18 cellular contexts compared by ENCODE assay signal in genomic region chr7:28484276-28484675, GRCh38.
DNase-seq lines count a peak whose midpoint lies in the region; TF ChIP-seq lines count a peak whose summit lies in the region.
"Had no signal": no experiment of that assay in that cellular context is flagged by ENCODE, and none has a peak within 500 bp of the region (broad histone marks: within the 10 kb centered on the region; RNA-seq: fewer than 3 reads in every experiment).

No MANE protein-coding gene starts in this region.

- no peak overlapping the region for H3K4me3 ChIP-seq in astrocyte of the spinal cord (ENCODE audit: low read depth, low read length)
- no peak overlapping the region for H3K4me3 ChIP-seq in osteoblast (ENCODE audit: insufficient read depth, low read length)
- H3K4me3 ChIP-seq in HAP-1: no peak overlapping the region
- H3K4me3 ChIP-seq in ascending aorta: no peak overlapping the region
- no peak overlapping the region for H3K4me3 ChIP-seq in effector memory CD4-positive, alpha-beta T cell (ENCODE audit: insufficient read depth, low read depth, low read length, poor library complexity, severe bottlenecking)
- H3K4me3 ChIP-seq: BLaER1 treated with 17β-estradiol and CSF1 and Interleukin-3, amounts not matched to agents 10 nM and 100 nM had no signal

- intact Hi-C loops in ascending aorta (cut with DNase I): no loop called here

- H3K27ac ChIP-seq in osteoblast (ENCODE audit: low read depth, low read length) (peak overlapping the region; percentile 94), ascending aorta (no peak overlapping the region)
- H3K27ac ChIP-seq in effector memory CD4-positive, alpha-beta T cell (ENCODE audit: insufficient read depth, low read length, poor library complexity, severe bottlenecking): no peak overlapping the region

- H3K9me3 ChIP-seq in osteoblast (ENCODE audit: low read depth, low read length): no peaks in the 10 kb centered on the region
- no peaks in the 10 kb centered on the region for H3K9me3 ChIP-seq in HAP-1
- no peaks in the 10 kb centered on the region for H3K9me3 ChIP-seq in ascending aorta
- no peaks in the 10 kb centered on the region for H3K9me3 ChIP-seq in effector memory CD4-positive, alpha-beta T cell (ENCODE audit: control insufficient read depth, low read length)

- no peaks in the 10 kb centered on the region for H3K79me2 ChIP-seq in osteoblast (ENCODE audit: insufficient read depth, low read length)

- in situ Hi-C loops in astrocyte of the spinal cord (cut with HindIII; ENCODE audit: low sequenced_read_pairs) (no loop called here), HAP-1 (cut with MboI; ENCODE audit: low sequenced_read_pairs) (no loop called here)

- H3K4me2 ChIP-seq in osteoblast (ENCODE audit: insufficient read depth, low read length): peak overlapping the region; percentile 51

- no peak overlapping the region for H2AFZ ChIP-seq in osteoblast (ENCODE audit: low read length)

- H3K4me1 ChIP-seq in osteoblast (ENCODE audit: insufficient read depth, low read length) (peaks cover 56% of the 10 kb centered on the region), HAP-1 (peaks cover 14% of the 10 kb centered on the region), ascending aorta (no peaks in the 10 kb centered on the region)
- no peaks in the 10 kb centered on the region for H3K4me1 ChIP-seq in effector memory CD4-positive, alpha-beta T cell (ENCODE audit: control insufficient read depth, insufficient read depth, low read length, poor library complexity, severe bottlenecking)

- H4K20me1 ChIP-seq in osteoblast (ENCODE audit: insufficient read depth, low read length): no peaks in the 10 kb centered on the region
- H4K20me1 ChIP-seq: BLaER1 treated with 17β-estradiol and CSF1 and Interleukin-3, amounts not matched to agents 10 nM and 100 nM had no signal

- H3K36me3 ChIP-seq in osteoblast (ENCODE audit: insufficient read depth, low read length) (no peaks in the 10 kb centered on the region), HAP-1 (replicated peaks) (no peaks in the 10 kb centered on the region), ascending aorta (no peaks in the 10 kb centered on the region)
- no peaks in the 10 kb centered on the region for H3K36me3 ChIP-seq in effector memory CD4-positive, alpha-beta T cell (ENCODE audit: control insufficient read depth, insufficient read depth, low read length)
- H3K36me3 ChIP-seq: BLaER1 treated with 17β-estradiol and CSF1 and Interleukin-3, amounts not matched to agents 10 nM and 100 nM had no signal

- H3K27me3 ChIP-seq in osteoblast (ENCODE audit: insufficient read depth, low read length): no peaks in the 10 kb centered on the region
- peaks cover 3% of the 10 kb centered on the region; the same call in 1 of the 2 replicates for H3K27me3 ChIP-seq in HAP-1 (ENCODE audit: low read depth)
- no peaks in the 10 kb centered on the region for H3K27me3 ChIP-seq in ascending aorta
- H3K27me3 ChIP-seq in effector memory CD4-positive, alpha-beta T cell (replicated peaks; ENCODE audit: control insufficient read depth, insufficient read depth, low read length, poor library complexity, severe bottlenecking): no peaks in the 10 kb centered on the region
- H3K27me3 ChIP-seq: BLaER1 treated with 17β-estradiol and CSF1 and Interleukin-3, amounts not matched to agents 10 nM and 100 nM had no signal

- TF ChIP-seq CTCF in astrocyte of the spinal cord (IDR thresholded peaks at IDR 0.05; ENCODE audit: low read depth, low read length) (no peak), osteoblast (IDR thresholded peaks at IDR 0.05; ENCODE audit: extremely low read depth, low read depth, low read length) (no peak), ascending aorta (IDR thresholded peaks at IDR 0.05) (no peak)

- peak; percentile 13 for DNase-seq in AG20443 (ENCODE audit: low spot score)
- peak; percentile 8 for DNase-seq in LHCN-M2 (ENCODE audit: low read depth)
- DNase-seq in astrocyte of the spinal cord (ENCODE audit: low read depth, low spot score): peak; percentile 17
- no peak for DNase-seq in osteoblast (ENCODE audit: insufficient read length, low spot score, missing footprints)
- DNase-seq in HAP-1 (ENCODE audit: low spot score in 2 of 2): no peak
- no peak for DNase-seq in cerebellar cortex (ENCODE audit: low spot score)
- DNase-seq in ascending aorta (ENCODE audit: low spot score in 2 of 2): no peak
- DNase-seq in effector memory CD4-positive, alpha-beta T cell: no peak
- DNase-seq: Calu3; CD8-positive, alpha-beta T cell; H7; NCI-H1092 treated with DMSO at 0.1 percent for 48 hours; NCI-H1694; NCI-H2081 treated with DMSO at 0.1 percent for 48 hours; NCI-H748 treated with DMSO at 0.1 percent for 48 hours; NK-92 treated with Interleukin-12 subunit alpha and Interleukin-12 subunit beta, amount 100 ng/mL, for 24 hours; Right ventricle myocardium superior had no signal

Comparison
In these comparisons a context has a peak if more than half of its experiments do, and no peak if none do; other contexts are left out.
1. DNase-seq: peak in AG20443 (single experiment), LHCN-M2 (single experiment) and astrocyte of the spinal cord (single experiment); none in osteoblast (single experiment), HAP-1 (0 of 2), cerebellar cortex (single experiment), ascending aorta (0 of 2) and effector memory CD4-positive, alpha-beta T cell (0 of 3).